1 cellular context compared by ENCODE assay signal in genomic region chr15:58214941-58215340, GRCh38.
TF ChIP-seq lines count a peak whose summit lies in the region.

No MANE protein-coding gene starts in this region.

TF ChIP-seq in GM23338, 12 proteins besides CTCF, POLR2A, EP300 and RAD21 (continued from another document):
- TF ChIP-seq REST (IDR thresholded peaks at IDR 0.05; ENCODE audit: unreplicated experiment) (no peak), EZH2 (IDR thresholded peaks at IDR 0.05; ENCODE audit: low read depth, unreplicated experiment) (no peak), ZNF331 (CRISPR knock-in tag; IDR thresholded peaks at IDR 0.05; ENCODE audit: low read depth) (no peak), POLR2AphosphoS5 (IDR thresholded peaks at IDR 0.05; ENCODE audit: low read depth) (no peak), NANOG (IDR thresholded peaks at IDR 0.05; ENCODE audit: borderline replicate concordance) (no peak), ZNF114 (CRISPR knock-in tag; IDR thresholded peaks at IDR 0.05) (no peak), CREB1 (CRISPR knock-in tag; IDR thresholded peaks at IDR 0.05; ENCODE audit: low read depth) (no peak)
TF ChIP-seq in GM23338: peak in this region for 0.
